10 cellular contexts compared by ENCODE assay signal in genomic region chr7:140200102-140200989, GRCh38. TPM values are rescaled to one million over a fixed set of nuclear protein-coding genes. Genes with fewer than 3 reads are reported as not detected.
DNase-seq lines count a peak whose midpoint lies in the region; ATAC-seq and TF ChIP-seq lines count a peak whose summit lies in the region.
"Had no signal": no experiment of that assay in that cellular context is flagged by ENCODE, and none has a peak within 500 bp of the region (broad histone marks: within the 10 kb centered on the region; RNA-seq: fewer than 3 reads in every experiment).

No MANE protein-coding gene starts in this region.

- H3K27me3 ChIP-seq in body of pancreas (no peaks in the 10 kb centered on the region), right cardiac atrium (ENCODE audit: control insufficient read depth, insufficient read depth) (no peaks in the 10 kb centered on the region), transverse colon (no peaks in the 10 kb centered on the region), hepatocyte (no peaks in the 10 kb centered on the region)

- in situ Hi-C loops in transverse colon (cut with MboI; ENCODE audit: low pct_ligation_motif_present in 1 of 4, low pct_unique_long_range_greater_than_20kb in 1 of 4, low sequenced_read_pairs in 3 of 4) = no loop called here

- intact Hi-C loops in body of pancreas (cut with DNase I) (no loop called here), right cardiac atrium (cut with DNase I) (no loop called here), transverse colon (cut with DNase I; ENCODE audit: low total_unique reads) (no loop called here)

- TF ChIP-seq POLR2A in body of pancreas (IDR thresholded peaks at IDR 0.05) = no peak
- TF ChIP-seq POLR2A in transverse colon (IDR thresholded peaks at IDR 0.05) = no peak

- DNase-seq in LHCN-M2 (ENCODE audit: low read depth) (peak; percentile 31), body of pancreas (peak in 3 of 4 donors; percentile 22 to 33 (median 28)), right cardiac atrium (peak; percentile 71 to 76 (median 74)), transverse colon (peak; percentile 57), hepatocyte (ENCODE audit: low spot score) (no peak)
- DNase-seq: cortex of kidney, NCI-H1092 had no signal

- no peaks in the 10 kb centered on the region for H3K4me1 ChIP-seq in body of pancreas
- H3K4me1 ChIP-seq in right cardiac atrium (ENCODE audit: control insufficient read depth, insufficient read depth, low read length) = peaks cover 1% of the 10 kb centered on the region
- no peaks in the 10 kb centered on the region for H3K4me1 ChIP-seq in transverse colon
- H3K4me1 ChIP-seq in hepatocyte (ENCODE audit: insufficient read depth) = no peaks in the 10 kb centered on the region

- H4K20me1 ChIP-seq in hepatocyte (ENCODE audit: insufficient read depth, poor library complexity, severe bottlenecking) = no peaks in the 10 kb centered on the region

- no peak overlapping the region for H2AFZ ChIP-seq in hepatocyte

- H3K4me3 ChIP-seq in body of pancreas = no peak overlapping the region
- H3K4me3 ChIP-seq in right cardiac atrium (ENCODE audit: low read length) = no peak overlapping the region
- no peak overlapping the region for H3K4me3 ChIP-seq in transverse colon
- no peak overlapping the region for H3K4me3 ChIP-seq in hepatocyte
- H3K4me3 ChIP-seq: lung had no signal

- TF ChIP-seq CTCF in body of pancreas (IDR thresholded peaks at IDR 0.05) (no peak), transverse colon (IDR thresholded peaks at IDR 0.05) (no peak), hepatocyte (IDR thresholded peaks at IDR 0.05; ENCODE audit: poor library complexity) (no peak)

- ATAC-seq in body of pancreas = peak; percentile 58
- peak; percentile 93 to 97 for ATAC-seq in right cardiac atrium
- no peak for ATAC-seq in GM21526 (IDR thresholded peaks at IDR 0.05; ENCODE audit: low FRiP score, unreplicated experiment)
- ATAC-seq in GM19463 (IDR thresholded peaks at IDR 0.05; ENCODE audit: unreplicated experiment) = no peak

- no peak overlapping the region for H3K4me2 ChIP-seq in hepatocyte

- no peaks in the 10 kb centered on the region for H3K9me3 ChIP-seq in body of pancreas
- H3K9me3 ChIP-seq in right cardiac atrium (ENCODE audit: control insufficient read depth, low read length) = no peaks in the 10 kb centered on the region
- H3K9me3 ChIP-seq in transverse colon = no peaks in the 10 kb centered on the region
- no peaks in the 10 kb centered on the region for H3K9me3 ChIP-seq in hepatocyte (ENCODE audit: low read depth)

- TF ChIP-seq EP300 in transverse colon (IDR thresholded peaks at IDR 0.05; ENCODE audit: low read depth) = no peak

- no peaks in the 10 kb centered on the region for H3K9me2 ChIP-seq in hepatocyte (replicated peaks; ENCODE audit: insufficient read depth)

- no peaks in the 10 kb centered on the region for H3K36me3 ChIP-seq in body of pancreas (replicated peaks in 1 of 2; ENCODE audit: insufficient read depth in 1 of 2, low read depth in 2 of 2)
- H3K36me3 ChIP-seq in transverse colon = no peaks in the 10 kb centered on the region
- H3K36me3 ChIP-seq in hepatocyte (replicated peaks; ENCODE audit: insufficient read depth, low read depth) = no peaks in the 10 kb centered on the region

- 75 to 83% methylated on average over 13 to 15 of the region's 15 CpGs for WGBS in body of pancreas, 2 donors
- 79% methylated on average over 15 of the region's 15 CpGs for WGBS in right cardiac atrium
- 68 to 81% methylated on average over 4 to 15 of the region's 15 CpGs for WGBS in transverse colon (ENCODE audit: low coverage in 1 of 2), 2 donors
- 81% methylated on average over 15 of the region's 15 CpGs for WGBS in hepatocyte (ENCODE audit: low lambda C conversion rate, missing lambda C conversion rate)

- H3K79me2 ChIP-seq in hepatocyte = no peaks in the 10 kb centered on the region

- H3K27ac ChIP-seq in body of pancreas (no peak overlapping the region), right cardiac atrium (ENCODE audit: low read length) (no peak overlapping the region), transverse colon (no peak overlapping the region), hepatocyte (no peak overlapping the region)

RNA-seq across cellular contexts. Expression of gene KDM7A, which starts 23.6 kb away (rescaled TPM):
- 1.1 and 2.1 TPM in 2 replicates for total RNA-seq in LHCN-M2 (2014; rRNA removed)
- polyA plus RNA-seq in LHCN-M2 (2012) = 0.23 TPM
- 1 to 10 TPM; 5.3 to 9.6 TPM for total RNA-seq in body of pancreas
- total RNA-seq in right cardiac atrium = 10 to 100 TPM; 11.5 to 14.8 (median 12.8) TPM
- polyA plus RNA-seq in right cardiac atrium = 4.5 TPM
- total RNA-seq in transverse colon = 10 to 100 TPM; 21.9 to 84.2 (median 54.6) TPM
- total RNA-seq in hepatocyte = 5.5 and 7.0 TPM in 2 replicates
- polyA plus RNA-seq in hepatocyte = 0.75 and 1.4 TPM in 2 replicates

Comparison
In these comparisons a context has a peak if more than half of its experiments do, and no peak if none do; other contexts are left out.
1. ATAC-seq: peak in body of pancreas (single experiment) and right cardiac atrium (2 of 2); none in GM21526 (single experiment) and GM19463 (single experiment).